ENCODE assay signal across 18 cellular contexts in the genomic region with DNA sequence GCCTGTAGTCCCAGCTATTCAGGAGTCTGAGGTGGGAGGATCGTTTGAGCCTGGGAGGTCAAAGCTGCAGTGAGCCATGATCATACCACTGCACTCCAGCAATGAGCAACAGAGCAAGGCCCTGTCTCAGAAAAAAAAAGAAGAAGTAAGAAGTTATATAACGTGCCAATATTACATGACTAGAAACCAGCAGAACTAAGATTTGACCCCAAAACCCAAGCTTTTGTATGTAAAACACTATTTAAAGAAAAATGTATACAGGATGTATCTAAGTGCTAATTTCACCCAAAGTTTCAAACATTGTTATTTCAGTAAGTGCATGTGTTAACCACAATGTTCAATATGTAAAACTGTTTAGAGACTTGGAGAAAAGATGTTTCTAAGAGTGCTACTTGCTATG.
"Had no signal": no experiment of that assay in that cellular context is flagged by ENCODE, and none has a peak within 500 bp of the region (broad histone marks: within the 10 kb centered on the region; RNA-seq: fewer than 3 reads in every experiment).

No MANE protein-coding gene starts in this region.

- H3K27me3 ChIP-seq: dorsolateral prefrontal cortex, right atrium auricular region, suprapubic skin, transverse colon, uterus had no signal

- H3K27me3 Mint-ChIP-seq: activated naive CD4-positive, alpha-beta T cell treated with anti-CD3 and anti-CD28 coated beads, Interleukin-2, amount 10 ng/mL, durations not matched to agents 7 days and 5 days; activated naive CD8-positive, alpha-beta T cell treated with anti-CD3 and anti-CD28 coated beads, Interleukin-2, amount 50 U/mL, for 24 hours; brain; memory B cell; stimulated activated naive CD8-positive, alpha-beta T cell treated with anti-CD3 and anti-CD28 coated beads, Interleukin-15, amount 100 ng/mL, for 72 hours had no signal

- H3K36me3 ChIP-seq: prostate gland, right atrium auricular region, suprapubic skin, transverse colon, uterus had no signal

- H3K4me3 Mint-ChIP-seq: activated naive CD4-positive, alpha-beta T cell treated with anti-CD3 and anti-CD28 coated beads, Interleukin-2, amount 10 ng/mL, durations not matched to agents 7 days and 5 days; activated naive CD8-positive, alpha-beta T cell treated with anti-CD3 and anti-CD28 coated beads, Interleukin-2, amount 50 U/mL, for 24 hours; brain; memory B cell; neural crest cell; stimulated activated naive CD8-positive, alpha-beta T cell treated with anti-CD3 and anti-CD28 coated beads, Interleukin-15, amount 100 ng/mL, for 72 hours had no signal

- H3K27ac ChIP-seq: dorsolateral prefrontal cortex, prostate gland, right atrium auricular region, suprapubic skin, transverse colon, uterus had no signal

- ATAC-seq: activated naive CD8-positive, alpha-beta T cell treated with anti-CD3 and anti-CD28 coated beads, Interleukin-2, amount 50 U/mL, for 24 hours; stimulated activated naive CD8-positive, alpha-beta T cell treated with anti-CD3 and anti-CD28 coated beads, Interleukin-15, amount 100 ng/mL, for 72 hours had no signal

- H3K4me3 ChIP-seq: dorsolateral prefrontal cortex, prostate gland, right atrium auricular region, suprapubic skin, transverse colon, uterus had no signal

- DNase-seq: activated CD8-positive, alpha-beta memory T cell treated with anti-CD3 and anti-CD28 coated beads for 24 hours; activated CD8-positive, alpha-beta memory T cell treated with anti-CD3 and anti-CD28 coated beads, Interleukin-2, amount 50 U/mL, for 48 hours; activated effector memory CD4-positive, alpha-beta T cell treated with Interleukin-2 at 50 U/mL for 16 hours; activated naive CD4-positive, alpha-beta T cell treated with anti-CD3 and anti-CD28 coated beads, Interleukin-2, amount 10 ng/mL, durations not matched to agents 7 days and 5 days; activated naive CD8-positive, alpha-beta T cell treated with anti-CD3 and anti-CD28 coated beads, Interleukin-2, amount 50 U/mL, for 24 hours; activated T-cell treated with anti-CD3 and anti-CD28 coated beads, Interleukin-2, amount 50 U/mL, for 48 hours; anterior cingulate cortex; central memory CD4-positive, alpha-beta T cell; dorsolateral prefrontal cortex; stimulated activated naive CD8-positive, alpha-beta T cell treated with anti-CD3 and anti-CD28 coated beads, Interleukin-15, amount 100 ng/mL, for 72 hours; transverse colon; uterus had no signal

- H3K9me3 ChIP-seq: prostate gland, suprapubic skin, transverse colon, uterus had no signal

- H3K36me3 Mint-ChIP-seq: activated naive CD4-positive, alpha-beta T cell treated with anti-CD3 and anti-CD28 coated beads, Interleukin-2, amount 10 ng/mL, durations not matched to agents 7 days and 5 days; memory B cell had no signal

- H3K4me1 Mint-ChIP-seq: activated naive CD4-positive, alpha-beta T cell treated with anti-CD3 and anti-CD28 coated beads, Interleukin-2, amount 10 ng/mL, durations not matched to agents 7 days and 5 days; activated naive CD8-positive, alpha-beta T cell treated with anti-CD3 and anti-CD28 coated beads, Interleukin-2, amount 50 U/mL, for 24 hours; brain; memory B cell; stimulated activated naive CD8-positive, alpha-beta T cell treated with anti-CD3 and anti-CD28 coated beads, Interleukin-15, amount 100 ng/mL, for 72 hours had no signal

- H3K27ac Mint-ChIP-seq: activated naive CD4-positive, alpha-beta T cell treated with anti-CD3 and anti-CD28 coated beads, Interleukin-2, amount 10 ng/mL, durations not matched to agents 7 days and 5 days; activated naive CD8-positive, alpha-beta T cell treated with anti-CD3 and anti-CD28 coated beads, Interleukin-2, amount 50 U/mL, for 24 hours; brain; memory B cell; stimulated activated naive CD8-positive, alpha-beta T cell treated with anti-CD3 and anti-CD28 coated beads, Interleukin-15, amount 100 ng/mL, for 72 hours had no signal

- H3K9me3 Mint-ChIP-seq: activated naive CD4-positive, alpha-beta T cell treated with anti-CD3 and anti-CD28 coated beads, Interleukin-2, amount 10 ng/mL, durations not matched to agents 7 days and 5 days; memory B cell; neural crest cell; stimulated activated naive CD8-positive, alpha-beta T cell treated with anti-CD3 and anti-CD28 coated beads, Interleukin-15, amount 100 ng/mL, for 72 hours had no signal

- H3K4me1 ChIP-seq: prostate gland, right atrium auricular region, suprapubic skin, transverse colon, uterus had no signal
